ENCODE assay signal across 8 cellular contexts in the genomic region with DNA sequence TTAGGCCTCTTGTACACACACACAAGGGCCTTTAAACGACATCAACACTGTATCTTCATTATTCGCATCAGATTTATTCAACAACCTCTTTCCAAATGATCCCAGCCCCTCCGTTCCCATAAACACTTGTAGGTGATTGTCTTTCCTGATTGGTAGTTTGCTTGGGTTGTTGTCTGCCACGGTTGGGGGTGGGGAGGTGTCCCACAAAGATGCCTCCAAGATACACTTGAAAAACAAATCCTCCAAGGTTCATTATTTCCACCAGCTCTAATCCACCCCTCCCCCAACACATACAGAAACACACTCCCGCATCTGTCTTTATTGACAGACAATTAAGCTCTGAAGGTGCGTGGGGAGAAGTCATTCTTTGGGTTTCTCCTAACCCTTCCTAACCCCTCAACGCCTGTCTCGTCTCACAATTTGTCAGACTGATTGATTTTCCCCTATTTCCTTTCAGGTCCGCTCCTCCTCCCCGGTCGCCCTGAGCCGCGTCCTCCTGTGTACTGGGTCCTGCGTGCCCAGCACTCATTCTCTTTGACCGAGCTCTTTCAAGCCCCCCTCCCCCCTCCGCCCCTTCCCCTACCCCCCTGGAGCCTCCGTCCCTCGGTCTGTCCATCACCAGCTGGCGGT. TPM values are rescaled to one million over a fixed set of nuclear protein-coding genes. Genes with fewer than 3 reads are reported as not detected.
DNase-seq lines count a peak whose midpoint lies in the region; ATAC-seq and TF ChIP-seq lines count a peak whose summit lies in the region.

No MANE protein-coding gene starts in this region.

- H3K36me3 ChIP-seq in BLaER1 (peaks cover 9% of the 10 kb centered on the region), HUES48 (ENCODE audit: control insufficient read depth, insufficient read depth, low read length) (peaks cover 34% of the 10 kb centered on the region), muscle layer of colon (ENCODE audit: insufficient read depth, low read length) (no peaks in the 10 kb centered on the region), vagina (no peaks in the 10 kb centered on the region)

- peak overlapping the region; percentile 81 for H3K4me3 ChIP-seq in BLaER1
- H3K4me3 ChIP-seq in HUES48 (ENCODE audit: low read depth, low read length): peak overlapping the region; percentile 80
- peak overlapping the region; percentile 72 for H3K4me3 ChIP-seq in epithelial cell of esophagus (ENCODE audit: low read length)
- H3K4me3 ChIP-seq in muscle layer of colon (ENCODE audit: low read depth in 1 of 2, low read length in 2 of 2): peak overlapping the region; percentile 59 to 78
- peak overlapping the region; percentile 75 to 83 for H3K4me3 ChIP-seq in vagina

- H3K27ac ChIP-seq in BLaER1 (0 out of 2 replicates have a peak overlapping the region, but pooled peaks have one; percentile 41), HUES48 (ENCODE audit: low read depth, low read length) (peak overlapping the region; percentile 82), muscle layer of colon (ENCODE audit: low read depth, low read length) (peak overlapping the region; percentile 92), vagina (peak overlapping the region; percentile 99)

- peaks cover 52% of the 10 kb centered on the region for H4K20me1 ChIP-seq in BLaER1

- H3K9ac ChIP-seq in BLaER1: peak overlapping the region; percentile 91
- H3K9ac ChIP-seq in HUES48 (ENCODE audit: low read depth, low read length): no peak overlapping the region; the same call in 1 of the 2 replicates
- H3K9ac ChIP-seq in muscle layer of colon (ENCODE audit: low read length): peak overlapping the region; percentile 30

- peak overlapping the region; percentile 82 for H3K4me2 ChIP-seq in BLaER1

- H3K27me3 ChIP-seq in BLaER1 (no peaks in the 10 kb centered on the region), HUES48 (ENCODE audit: control insufficient read depth, insufficient read depth, low read length) (no peaks in the 10 kb centered on the region), muscle layer of colon (ENCODE audit: control insufficient read depth in 1 of 2, insufficient read depth in 2 of 2, low read length in 2 of 2) (no peaks in the 10 kb centered on the region), vagina (no peaks in the 10 kb centered on the region)

- no peak for TF ChIP-seq POLR2A in vagina (IDR thresholded peaks at IDR 0.05)

- ATAC-seq in HG03159 (IDR thresholded peaks at IDR 0.05; ENCODE audit: unreplicated experiment): no peak

- TF ChIP-seq CTCF in epithelial cell of esophagus (IDR thresholded peaks at IDR 0.05; ENCODE audit: insufficient read depth, low read depth, low read length, missing control alignments) (no peak), vagina (IDR thresholded peaks at IDR 0.05) (no peak)

- H3K9me3 ChIP-seq in BLaER1: no peaks in the 10 kb centered on the region
- H3K9me3 ChIP-seq in HUES48 (ENCODE audit: control insufficient read depth, insufficient read depth, low read length): no peaks in the 10 kb centered on the region
- no peaks in the 10 kb centered on the region for H3K9me3 ChIP-seq in muscle layer of colon (ENCODE audit: low read length)
- H3K9me3 ChIP-seq in vagina: no peaks in the 10 kb centered on the region

- intact Hi-C loops in vagina (cut with DNase I): no loop called here

- H3K4me1 ChIP-seq in BLaER1: peaks cover 54% of the 10 kb centered on the region
- peaks cover 30% of the 10 kb centered on the region for H3K4me1 ChIP-seq in HUES48 (ENCODE audit: control insufficient read depth, insufficient read depth, low read length)
- peaks cover 33% of the 10 kb centered on the region for H3K4me1 ChIP-seq in muscle layer of colon (ENCODE audit: insufficient read depth, low read length)
- peaks cover 59% of the 10 kb centered on the region for H3K4me1 ChIP-seq in vagina

- peak; percentile 22 to 35 for DNase-seq in activated CD4-positive, alpha-beta T cell treated with anti-CD3 and anti-CD28 coated beads for 4 hours
- peak; percentile 26 for DNase-seq in epithelial cell of esophagus (ENCODE audit: low read depth)
- DNase-seq in vagina (ENCODE audit: extremely low spot score in 2 of 2): no peak
- no peak for DNase-seq in HPDE6-E6E7 (ENCODE audit: extremely low spot score)

RNA-seq across cellular contexts. Expression of a gene that starts 1.4 kb away (rescaled TPM):
- total RNA-seq in vagina: 77.3 TPM

Comparison
In these comparisons a context has a peak if more than half of its experiments do, and no peak if none do; other contexts are left out.
1. H3K27ac ChIP-seq: peak in every context shown above with its lines; median percentile 99 in vagina; 92 in muscle layer of colon; 82 in HUES48; 41 in BLaER1.
2. DNase-seq: peak in activated CD4-positive, alpha-beta T cell treated with anti-CD3 and anti-CD28 coated beads for 4 hours (2 of 2) and epithelial cell of esophagus (single experiment); none in vagina (0 of 2) and HPDE6-E6E7 (single experiment).
3. Peak in every context shown above with its lines, with median percentiles within 50 percentile points of each other: H3K4me3 ChIP-seq.